30 cellular contexts compared by ENCODE assay signal in the genomic region with DNA sequence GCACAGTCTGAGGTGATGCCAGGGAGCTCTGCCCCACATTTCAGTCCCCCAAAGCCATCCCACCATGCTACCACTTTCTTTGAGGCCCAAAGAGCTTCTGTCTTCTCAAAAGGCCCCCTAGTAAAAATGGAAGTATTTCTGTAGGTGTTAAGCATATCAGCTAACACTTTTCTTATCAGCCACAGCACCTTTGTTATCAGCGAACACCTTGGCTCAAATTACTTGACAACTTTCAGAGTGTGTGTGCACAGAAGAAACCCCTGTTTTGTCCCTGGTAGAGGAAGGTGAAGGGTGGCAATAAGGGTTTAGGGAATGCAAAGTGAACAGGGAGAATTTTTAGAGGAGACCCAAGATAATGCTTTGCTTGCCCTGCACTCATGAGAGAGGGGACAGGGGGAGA. TPM values are rescaled to one million over a fixed set of nuclear protein-coding genes. Genes with fewer than 3 reads are reported as not detected.
"Had no signal": no experiment of that assay in that cellular context is flagged by ENCODE, and none has a peak within 500 bp of the region (broad histone marks: within the 10 kb centered on the region; RNA-seq: fewer than 3 reads in every experiment).

No MANE protein-coding gene starts in this region.

- DNase-seq: activated B cell treated with CpG ODN at 0.5 μM for 24 hours; activated CD4-positive, alpha-beta T cell treated with anti-CD3 and anti-CD28 coated beads for 48 hours; activated CD4-positive, alpha-beta T cell treated with anti-CD3 and anti-CD28 coated beads, Interleukin-2, amount 50 U/mL, for 1 hour; activated CD4-positive, alpha-beta T cell treated with anti-CD3 and anti-CD28 coated beads, Interleukin-2, amount 50 U/mL, for 48 hours; activated CD8-positive, alpha-beta memory T cell treated with anti-CD3 and anti-CD28 coated beads for 24 hours; activated CD8-positive, alpha-beta T cell treated with anti-CD3 and anti-CD28 coated beads for 36 hours; activated effector memory CD4-positive, alpha-beta T cell treated with anti-CD3 and anti-CD28 coated beads, Interleukin-2, amount 50 U/mL, for 16 hours; activated naive CD4-positive, alpha-beta T cell treated with anti-CD3 and anti-CD28 coated beads for 36 hours; activated naive CD8-positive, alpha-beta T cell treated with anti-CD3 and anti-CD28 coated beads for 36 hours; activated naive CD8-positive, alpha-beta T cell treated with anti-CD3 and anti-CD28 coated beads, Interleukin-2, amount 50 U/mL, for 24 hours; activated T-cell treated with anti-CD3 and anti-CD28 coated beads, Interleukin-2, amount 50 U/mL, for 4 hours; adrenal gland; amygdala; aorta; body of pancreas; caudate nucleus; effector CD8-positive, alpha-beta T cell; foreskin keratinocyte; gastrocnemius medialis; glutamatergic neuron; heart left ventricle; T-helper 2 cell had no signal

- H3K9me3 Mint-ChIP-seq: activated B cell treated with CpG ODN at 0.5 μM for 24 hours; activated CD8-positive, alpha-beta T cell treated with anti-CD3 and anti-CD28 coated beads for 36 hours; activated naive CD4-positive, alpha-beta T cell treated with anti-CD3 and anti-CD28 coated beads for 36 hours; activated naive CD4-positive, alpha-beta T cell treated with anti-CD3 and anti-CD28 coated beads, Interleukin-2, amount 50 U/mL, for 24 hours; activated naive CD8-positive, alpha-beta T cell treated with anti-CD3 and anti-CD28 coated beads for 36 hours; activated naive CD8-positive, alpha-beta T cell treated with anti-CD3 and anti-CD28 coated beads, Interleukin-2, amount 50 U/mL, for 24 hours; activated T-cell treated with anti-CD3 and anti-CD28 coated beads, Interleukin-2, amount 50 U/mL, for 4 hours; activated T-helper 17 cell treated with anti-CD3 and anti-CD28 coated beads, Interleukin-2, amount 50 U/mL, for 72 hours had no signal

- H3K4me1 ChIP-seq: body of pancreas, esophagus muscularis mucosa, foreskin keratinocyte, gastrocnemius medialis, heart left ventricle had no signal

- H3K27me3 ChIP-seq: adrenal gland, body of pancreas, esophagus muscularis mucosa, foreskin keratinocyte, gastrocnemius medialis, heart left ventricle had no signal

- H3K27ac ChIP-seq: adrenal gland, body of pancreas, esophagus muscularis mucosa, foreskin keratinocyte, gastrocnemius medialis, heart left ventricle, VCaP had no signal

- H3K27ac Mint-ChIP-seq: activated B cell treated with CpG ODN at 0.5 μM for 24 hours; activated CD8-positive, alpha-beta T cell treated with anti-CD3 and anti-CD28 coated beads for 36 hours; activated naive CD4-positive, alpha-beta T cell treated with anti-CD3 and anti-CD28 coated beads for 36 hours; activated naive CD4-positive, alpha-beta T cell treated with anti-CD3 and anti-CD28 coated beads, Interleukin-2, amount 50 U/mL, for 24 hours; activated naive CD8-positive, alpha-beta T cell treated with anti-CD3 and anti-CD28 coated beads for 36 hours; activated naive CD8-positive, alpha-beta T cell treated with anti-CD3 and anti-CD28 coated beads, Interleukin-2, amount 50 U/mL, for 24 hours; activated T-helper 17 cell treated with anti-CD3 and anti-CD28 coated beads, Interleukin-2, amount 50 U/mL, for 72 hours had no signal

- H3K9me3 ChIP-seq: adrenal gland, body of pancreas, esophagus muscularis mucosa, gastrocnemius medialis, heart left ventricle had no signal

- H3K36me3 ChIP-seq: adrenal gland, esophagus muscularis mucosa, gastrocnemius medialis, heart left ventricle had no signal

- H3K4me1 Mint-ChIP-seq: activated B cell treated with CpG ODN at 0.5 μM for 24 hours; activated naive CD4-positive, alpha-beta T cell treated with anti-CD3 and anti-CD28 coated beads, Interleukin-2, amount 50 U/mL, for 24 hours; activated naive CD8-positive, alpha-beta T cell treated with anti-CD3 and anti-CD28 coated beads for 36 hours; activated naive CD8-positive, alpha-beta T cell treated with anti-CD3 and anti-CD28 coated beads, Interleukin-2, amount 50 U/mL, for 24 hours; activated T-helper 17 cell treated with anti-CD3 and anti-CD28 coated beads, Interleukin-2, amount 50 U/mL, for 72 hours had no signal

- H3K36me3 Mint-ChIP-seq: activated naive CD4-positive, alpha-beta T cell treated with anti-CD3 and anti-CD28 coated beads, Interleukin-2, amount 50 U/mL, for 24 hours; activated naive CD8-positive, alpha-beta T cell treated with anti-CD3 and anti-CD28 coated beads for 36 hours had no signal

- H3K4me3 Mint-ChIP-seq: activated B cell treated with CpG ODN at 0.5 μM for 24 hours; activated CD8-positive, alpha-beta T cell treated with anti-CD3 and anti-CD28 coated beads for 36 hours; activated naive CD4-positive, alpha-beta T cell treated with anti-CD3 and anti-CD28 coated beads for 36 hours; activated naive CD4-positive, alpha-beta T cell treated with anti-CD3 and anti-CD28 coated beads, Interleukin-2, amount 50 U/mL, for 24 hours; activated naive CD8-positive, alpha-beta T cell treated with anti-CD3 and anti-CD28 coated beads for 36 hours; activated naive CD8-positive, alpha-beta T cell treated with anti-CD3 and anti-CD28 coated beads, Interleukin-2, amount 50 U/mL, for 24 hours; activated T-cell treated with anti-CD3 and anti-CD28 coated beads, Interleukin-2, amount 50 U/mL, for 4 hours; activated T-helper 17 cell treated with anti-CD3 and anti-CD28 coated beads, Interleukin-2, amount 50 U/mL, for 72 hours had no signal

- H3K4me3 ChIP-seq: adrenal gland, body of pancreas, esophagus muscularis mucosa, gastrocnemius medialis, heart left ventricle had no signal

RNA-seq across cellular contexts. Expression of a gene that starts 54.8 kb away (rescaled TPM):
- total RNA-seq: activated B cell treated with CpG ODN at 0.5 μM for 24 hours; activated CD8-positive, alpha-beta T cell treated with anti-CD3 and anti-CD28 coated beads for 36 hours; activated naive CD4-positive, alpha-beta T cell treated with anti-CD3 and anti-CD28 coated beads for 36 hours; activated naive CD8-positive, alpha-beta T cell treated with anti-CD3 and anti-CD28 coated beads for 36 hours; activated T-cell treated with anti-CD3 and anti-CD28 coated beads, Interleukin-2, amount 50 U/mL, for 4 hours; activated T-helper 17 cell treated with anti-CD3 and anti-CD28 coated beads, Interleukin-2, amount 50 U/mL, for 72 hours; adrenal gland; aorta; body of pancreas; chondrocyte; dermis microvascular lymphatic vessel endothelial cell; epithelial cell of proximal tubule; esophagus muscularis mucosa; foreskin keratinocyte; gastrocnemius medialis; heart left ventricle; T-helper 1 cell treated with Interleukin-12 subunit alpha and Interleukin-12 subunit beta and Interleukin-4 antibody, amounts not matched to agents 30 ng/mL and 1 ng/mL, for 36 hours had no signal
- polyA plus RNA-seq: adrenal gland, aorta, foreskin keratinocyte, heart left ventricle had no signal
